2 cellular contexts compared by ENCODE assay signal in genomic region chr16:81413245-81413990, GRCh38.
TF ChIP-seq lines count a peak whose summit lies in the region.

No MANE protein-coding gene starts in this region.

TF ChIP-seq in HepG2, 621 proteins besides CTCF, POLR2A, EP300 and RAD21:
- TF ChIP-seq MAFF (IDR thresholded peaks at IDR 0.05; ENCODE audit: low read depth, low read length) (peak; percentile 77), ZSCAN29 (CRISPR knock-in tag; conservative IDR thresholded peaks at IDR 0.05) (no peak), MAFK (conservative IDR thresholded peaks at IDR 0.05 in 1 of 2, IDR thresholded peaks at IDR 0.05 in 1 of 2; ENCODE audit: low read length in 2 of 2) (peak; percentile 78 to 84)

TF ChIP-seq in K562, 482 proteins besides CTCF, POLR2A, EP300 and RAD21:
- TF ChIP-seq ETS2 (tag; IDR thresholded peaks at IDR 0.05; ENCODE audit: borderline replicate concordance, poor library complexity, severe bottlenecking), result no peak
- TF ChIP-seq ZNF316 (IDR thresholded peaks at IDR 0.05), result peak; percentile 92
- peak; percentile 90 for TF ChIP-seq C11orf30 (IDR thresholded peaks at IDR 0.05; ENCODE audit: low read depth)
- TF ChIP-seq RREB1 (CRISPR knock-in tag; IDR thresholded peaks at IDR 0.05), result no peak
- peak; percentile 66 for TF ChIP-seq MAFK (IDR thresholded peaks at IDR 0.05; ENCODE audit: low read length)
- peak; percentile 76 for TF ChIP-seq MAFF (IDR thresholded peaks at IDR 0.05; ENCODE audit: low read length)
- no peak for TF ChIP-seq ZNF551 (CRISPR knock-in tag; IDR thresholded peaks at IDR 0.05)
- TF ChIP-seq SRSF9 (IDR thresholded peaks at IDR 0.05; ENCODE audit: borderline replicate concordance, low read depth, low read length), result no peak
- TF ChIP-seq HMG20B (CRISPR knock-in tag; IDR thresholded peaks at IDR 0.05), result no peak
- peak; percentile 46 for TF ChIP-seq NFE2 (IDR thresholded peaks at IDR 0.05; ENCODE audit: low read depth)
- no peak for TF ChIP-seq ZNF175 (CRISPR knock-in tag; IDR thresholded peaks at IDR 0.05; ENCODE audit: low read depth)
- no peak for TF ChIP-seq TBL1XR1 (IDR thresholded peaks at IDR 0.05; ENCODE audit: low read length in 2 of 2)
- TF ChIP-seq MAFG (tag; conservative IDR thresholded peaks at IDR 0.05), result peak; percentile 78
